Comparison of ENCODE assay signal across 8 cellular contexts in genomic region chr6:11538799-11539468, GRCh38. TPM values are rescaled to one million over a fixed set of nuclear protein-coding genes. Genes with fewer than 3 reads are reported as not detected.
DNase-seq lines count a peak whose midpoint lies in the region; ATAC-seq, FAIRE-seq and TF ChIP-seq lines count a peak whose summit lies in the region.

No MANE protein-coding gene starts in this region.

- H3K27me3 Mint-ChIP-seq in activated CD8-positive, alpha-beta T cell treated with anti-CD3 and anti-CD28 coated beads for 36 hours: peaks cover 7% of the 10 kb centered on the region

- WGBS in heart right ventricle, 2 donors: 39 to 43% methylated on average over 8 of the region's 8 CpGs
- WGBS in HepG2 (ENCODE audit: low lambda C conversion rate): 51% methylated on average over 8 of the region's 8 CpGs

- peaks cover 0 to 54% (median 8%) of the 10 kb centered on the region in 9 donors for H3K4me1 ChIP-seq in heart right ventricle
- H3K4me1 ChIP-seq in HepG2 (ENCODE audit: insufficient read depth, low read length): peaks cover 37% of the 10 kb centered on the region
- peaks cover 0 to 5% of the 10 kb centered on the region in 2 donors for H3K4me1 ChIP-seq in uterus

- no peaks in the 10 kb centered on the region for H3K27me3 ChIP-seq in heart right ventricle
- no peaks in the 10 kb centered on the region for H3K27me3 ChIP-seq in HepG2 (ENCODE audit: control insufficient read depth in 1 of 2, insufficient read depth in 2 of 2, low read length in 2 of 2)
- no peaks in the 10 kb centered on the region for H3K27me3 ChIP-seq in uterus

- H3K4me3 ChIP-seq in heart right ventricle (peak overlapping the region; percentile 58 to 93 (median 88)), HepG2 (replicated peaks in 1 of 3; ENCODE audit: insufficient read depth in 1 of 3, low read depth in 2 of 3, low read length in 3 of 3) (peak overlapping the region; percentile 74 to 94 (median 94)), uterus (peak overlapping the region; percentile 56 to 98)

- no peak for ATAC-seq in heart right ventricle
- ATAC-seq in left cardiac atrium: no peak
- no peak for ATAC-seq in activated CD8-positive, alpha-beta T cell treated with anti-CD3 and anti-CD28 coated beads for 36 hours
- ATAC-seq in HepG2: no peak
- ATAC-seq in GM18517 (IDR thresholded peaks at IDR 0.05; ENCODE audit: unreplicated experiment): no peak
- ATAC-seq in HG03097 (IDR thresholded peaks at IDR 0.05; ENCODE audit: low FRiP score, unreplicated experiment): no peak

- FAIRE-seq in HepG2 (lab: Jason Lieb, UNC): no peak

- H3K9ac ChIP-seq in HepG2 (ENCODE audit: insufficient read depth, low read depth, low read length): peak overlapping the region; percentile 84

- no peak for TF ChIP-seq RAD21 in HepG2 (CRISPR knock-in tag; IDR thresholded peaks at IDR 0.05)

- DNase-seq in heart right ventricle: no peak
- no peak for DNase-seq in left cardiac atrium
- DNase-seq in activated CD8-positive, alpha-beta T cell treated with anti-CD3 and anti-CD28 coated beads for 36 hours: no peak
- DNase-seq in HepG2 (ENCODE audit: low spot score): no peak
- no peak for DNase-seq in uterus
- DNase-seq in NCI-H524 treated with DMSO at 0.1 percent for 48 hours (lab: John Stamatoyannopoulos, UW): no peak

- intact Hi-C loops in heart right ventricle (cut with DNase I): no loop called here
- intact Hi-C loops in left cardiac atrium (cut with DNase I): no loop called here
- intact Hi-C loops in activated CD8-positive, alpha-beta T cell treated with anti-CD3 and anti-CD28 coated beads for 36 hours (cut with micrococcal nuclease): no loop called here
- intact Hi-C loops in HepG2 (cut with micrococcal nuclease; ENCODE audit: unreplicated experiment): loop anchor here (10.0 kb wide), 1 partner anchor 476 kb away; the partner anchor contains the start of gene HIVEP1
- intact Hi-C loops in uterus (cut with DNase I; ENCODE audit: low total_unique reads): no loop called here

- POLR2A ChIA-PET in activated CD8-positive, alpha-beta T cell treated with anti-CD3 and anti-CD28 coated beads for 36 hours (lab: Charles Lee): interaction anchor here (1.0 to 1.4 kb wide), 2 partner anchors 12 to 13 kb away, joined by 3 read pairs; no protein-coding TSS in a partner anchor
- POLR2A ChIA-PET in HepG2 (lab: Yijun Ruan, JAX): no interaction called here

- H3K27ac ChIP-seq in heart right ventricle: peak overlapping the region in 7 of 10 donors; percentile 70 to 95 (median 73)
- peak overlapping the region; percentile 31 for H3K27ac ChIP-seq in HepG2 (ENCODE audit: extremely low read length, insufficient read depth, low read length)
- peak overlapping the region; percentile 70 to 91 for H3K27ac ChIP-seq in uterus

- peak overlapping the region; percentile 96 for H3K4me2 ChIP-seq in HepG2 (ENCODE audit: low read depth, low read length)

- H3K27ac Mint-ChIP-seq in activated CD8-positive, alpha-beta T cell treated with anti-CD3 and anti-CD28 coated beads for 36 hours: no peak overlapping the region

- peaks cover 13% of the 10 kb centered on the region for H3K79me2 ChIP-seq in HepG2 (ENCODE audit: insufficient read depth, low read length)

- TSS peak; percentile 46 for BruUV-seq in HepG2 (replicated peaks; lab: Mats Ljungman, UMichigan)

- no peak for TF ChIP-seq EP300 in HepG2 (IDR thresholded peaks at IDR 0.05; ENCODE audit: low read depth in 2 of 2, low read length in 2 of 2)
- no peak for TF ChIP-seq EP300 in HepG2 (CRISPR knock-in tag; IDR thresholded peaks at IDR 0.05; ENCODE audit: borderline replicate concordance)

- peaks cover 10% of the 10 kb centered on the region for H3K4me1 Mint-ChIP-seq in activated CD8-positive, alpha-beta T cell treated with anti-CD3 and anti-CD28 coated beads for 36 hours (ENCODE audit: low read depth)

- in situ Hi-C loops in HepG2 (cut with HindIII; ENCODE audit: extremely low pct_ligation_motif_present, low pct_unique_long_range_greater_than_20kb): no loop called here

- no peaks in the 10 kb centered on the region for H3K36me3 ChIP-seq in heart right ventricle
- H3K36me3 ChIP-seq in HepG2 (replicated peaks in 1 of 2; ENCODE audit: control insufficient read depth in 1 of 2, insufficient read depth in 2 of 2, low read length in 2 of 2): no peaks in the 10 kb centered on the region
- no peaks in the 10 kb centered on the region for H3K36me3 ChIP-seq in uterus

- H3K36me3 Mint-ChIP-seq in activated CD8-positive, alpha-beta T cell treated with anti-CD3 and anti-CD28 coated beads for 36 hours (ENCODE audit: low read depth): no peaks in the 10 kb centered on the region

- H3K9me3 Mint-ChIP-seq in activated CD8-positive, alpha-beta T cell treated with anti-CD3 and anti-CD28 coated beads for 36 hours: no peaks in the 10 kb centered on the region

- CTCF ChIA-PET in activated CD8-positive, alpha-beta T cell treated with anti-CD3 and anti-CD28 coated beads for 36 hours (lab: Charles Lee): interaction anchor here (1.1 kb wide), 1 partner anchor 37 kb away, joined by 3 read pairs; no protein-coding TSS in a partner anchor
- CTCF ChIA-PET in HepG2 (lab: Yijun Ruan, JAX; ENCODE audit: low intra/inter-chr PET ratio, low total read pairs): no interaction called here

- TF ChIP-seq CTCF in heart right ventricle (IDR thresholded peaks at IDR 0.05): no peak
- no peak for TF ChIP-seq CTCF in activated CD8-positive, alpha-beta T cell treated with anti-CD3 and anti-CD28 coated beads for 36 hours (IDR thresholded peaks at IDR 0.05)
- TF ChIP-seq CTCF in HepG2 (CRISPR knock-in tag; IDR thresholded peaks at IDR 0.05): no peak
- no peak for TF ChIP-seq CTCF in uterus (IDR thresholded peaks at IDR 0.05)

- no peaks in the 10 kb centered on the region for H4K20me1 ChIP-seq in HepG2 (ENCODE audit: insufficient read depth, low read length)

- H2AFZ ChIP-seq in HepG2 (ENCODE audit: low read length): no peak overlapping the region

- H3K9me3 ChIP-seq in heart right ventricle (no peaks in the 10 kb centered on the region), HepG2 (ENCODE audit: low read length) (no peaks in the 10 kb centered on the region), uterus (no peaks in the 10 kb centered on the region)

- no peak for TF ChIP-seq POLR2A in HepG2 (IDR thresholded peaks at IDR 0.05; ENCODE audit: insufficient read depth in 1 of 2, low read depth in 2 of 2, low read length in 2 of 2)
- TF ChIP-seq POLR2A in uterus (IDR thresholded peaks at IDR 0.05): no peak

- H3K4me3 Mint-ChIP-seq in activated CD8-positive, alpha-beta T cell treated with anti-CD3 and anti-CD28 coated beads for 36 hours: peak overlapping the region; percentile 74

TF ChIP-seq in HepG2, 621 proteins besides CTCF, POLR2A, EP300 and RAD21 (continues in another document):
- TF ChIP-seq FOXO4 (CRISPR knock-in tag; conservative IDR thresholded peaks at IDR 0.05): no peak
- TF ChIP-seq NFRKB (IDR thresholded peaks at IDR 0.05): no peak
- no peak for TF ChIP-seq DRAP1 (CRISPR knock-in tag; IDR thresholded peaks at IDR 0.05)

RNA-seq across cellular contexts. Expression of gene TMEM170B, which starts 1.4 kb away (rescaled TPM):
- total RNA-seq in heart right ventricle (1 to 10 TPM; 3.3 to 5.3 (median 4.3) TPM), left cardiac atrium (1 to 10 TPM; 5.6 to 5.7 TPM), HepG2 (2016; rRNA removed; fragmentation: Illumina TruSeq; extraction: Trizol) (9.4 and 14.3 TPM in 2 replicates), uterus (10 to 100 TPM in 3 of 4 donors, 1 to 10 TPM in 1; 2.0 to 15.3 (median 10.8) TPM)
- polyA plus RNA-seq in heart right ventricle (1 to 10 TPM; 1.3 TPM), HepG2 (2011; rRNA removed) (3.3 and 3.6 TPM in 2 replicates)
- 1 to 10 TPM; 1.8 to 1.9 TPM for total RNA-seq in activated CD8-positive, alpha-beta T cell treated with anti-CD3 and anti-CD28 coated beads for 36 hours
- 1.4 and 1.6 TPM in 2 replicates for total RNA-seq in HepG2 (2016; cell fraction: cytosol; rRNA removed; fragmentation: Illumina TruSeq; extraction: Trizol; ENCODE audit: low read depth)
- 9.0 and 13.6 TPM in 2 replicates for total RNA-seq in HepG2 (2016; cell fraction: insoluble cytoplasmic fraction; rRNA removed; fragmentation: Illumina TruSeq; extraction: Trizol)
- total RNA-seq in HepG2 (2016; cell fraction: membrane; rRNA removed; fragmentation: Illumina TruSeq; extraction: Trizol): 7.9 and 8.7 TPM in 2 replicates
- 9.9 and 10.4 TPM in 2 replicates for total RNA-seq in HepG2 (2016; cell fraction: nucleus; rRNA removed; fragmentation: Illumina TruSeq; extraction: Trizol)
- 1.2 and 2.6 TPM in 2 replicates for polyA plus RNA-seq in HepG2 (2011; cell fraction: cytosol; rRNA removed)
- polyA plus RNA-seq in HepG2 (2011; cell fraction: nucleus; rRNA removed): 1.1 and 2.2 TPM in 2 replicates
- polyA plus RNA-seq in HepG2 (2012): 7.5 and 8.3 TPM in 2 replicates
- 1.3 and 1.4 TPM in 2 replicates for polyA plus RNA-seq in HepG2 (2016; cell fraction: cytosol; fragmentation: Illumina TruSeq; extraction: Trizol; ENCODE audit: low read depth)
- 10.8 and 11.9 TPM in 2 replicates for polyA plus RNA-seq in HepG2 (2016; cell fraction: insoluble cytoplasmic fraction; fragmentation: Illumina TruSeq; extraction: Trizol; ENCODE audit: low read depth)
- 4.8 and 5.2 TPM in 2 replicates for polyA plus RNA-seq in HepG2 (2016; cell fraction: membrane; fragmentation: Illumina TruSeq; extraction: Trizol; ENCODE audit: low read depth)
- polyA plus RNA-seq in HepG2 (2016; cell fraction: nucleus; fragmentation: Illumina TruSeq; extraction: Trizol; ENCODE audit: insufficient read depth, low read depth): 9.8 and 9.9 TPM in 2 replicates
- 2.0 and 5.2 TPM in 2 replicates for polyA minus RNA-seq in HepG2 (2011; rRNA and poly(A)+ RNA removed; ENCODE audit: low replicate concordance)
- polyA minus RNA-seq in HepG2 (2011; cell fraction: cytosol; rRNA and poly(A)+ RNA removed): 7.0 and 10.9 TPM in 2 replicates
- 9.0 and 12.9 TPM in 2 replicates for polyA minus RNA-seq in HepG2 (2011; cell fraction: nucleus; rRNA and poly(A)+ RNA removed)
